In the genomic region with DNA sequence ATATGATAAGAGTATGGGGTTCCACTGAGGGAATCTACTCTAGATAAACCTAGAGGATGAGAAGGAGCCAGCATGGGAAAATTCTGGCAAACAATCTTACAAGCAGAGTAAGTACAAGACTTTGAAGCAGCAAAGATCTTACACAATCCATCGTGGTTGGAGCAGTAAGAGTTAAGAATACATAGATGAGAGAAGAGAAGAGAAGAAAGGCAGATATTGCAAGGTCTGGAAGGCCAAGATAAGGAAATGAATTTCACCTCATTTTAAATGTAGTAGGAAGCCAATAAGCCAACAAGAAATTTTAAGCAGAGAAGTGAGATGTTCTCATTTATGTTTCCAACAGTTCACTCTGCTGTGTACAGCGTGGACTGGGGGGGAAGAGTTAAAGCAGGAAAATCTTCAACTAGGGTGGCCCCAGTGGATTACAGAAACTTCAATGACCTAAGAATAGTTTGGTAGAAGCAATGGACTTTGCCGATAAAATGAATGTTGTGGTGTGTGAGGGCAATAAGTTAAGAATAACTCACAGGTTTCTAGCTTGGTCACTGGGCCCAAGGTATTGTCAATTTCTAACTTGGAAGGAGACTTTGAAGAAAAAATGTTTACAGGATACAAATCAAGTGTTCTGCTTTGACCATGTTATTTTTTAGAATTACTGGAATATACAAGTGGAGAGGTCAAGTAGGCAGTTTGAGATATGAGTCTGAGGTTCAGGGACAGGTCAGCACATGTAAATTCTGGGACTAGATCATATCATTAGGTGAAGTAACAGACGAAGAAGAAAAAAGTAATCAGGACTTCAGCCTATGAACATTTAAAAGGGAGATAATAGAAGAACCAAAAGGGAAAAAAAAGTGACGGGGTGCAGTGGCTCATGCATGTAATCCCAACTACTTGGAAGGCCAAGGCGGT, we compare ENCODE assay signal across 1 cellular context.
TF ChIP-seq lines count a peak whose summit lies in the region.

No MANE protein-coding gene starts in this region.

TF ChIP-seq in K562, 482 proteins besides CTCF, POLR2A, EP300 and RAD21 (continued from another document and continues in another):
- TF ChIP-seq CHD7 (IDR thresholded peaks at IDR 0.05; ENCODE audit: low read depth, low read length) (no peak), MTA2 (IDR thresholded peaks at IDR 0.05; ENCODE audit: low read depth) (peak; percentile 92), CREM (IDR thresholded peaks at IDR 0.05; ENCODE audit: low read depth) (no peak), HNRNPLL (IDR thresholded peaks at IDR 0.05; ENCODE audit: low read depth, low read length, poor library complexity, severe bottlenecking) (no peak), ZBTB7A (IDR thresholded peaks at IDR 0.05; ENCODE audit: borderline replicate concordance, control insufficient read depth, low read depth, low read length) (no peak), PURB (CRISPR knock-in tag; IDR thresholded peaks at IDR 0.05; ENCODE audit: low read depth) (no peak), NCOA1 (IDR thresholded peaks at IDR 0.05; ENCODE audit: low read depth) (peak; percentile 72), TAF1 (IDR thresholded peaks at IDR 0.05; ENCODE audit: control insufficient read depth, extremely low read depth, insufficient read depth, low read length, severe bottlenecking) (no peak), ZNF133 (CRISPR knock-in tag; IDR thresholded peaks at IDR 0.05) (no peak), SMARCA4 (IDR thresholded peaks at IDR 0.05) (peak; percentile 95), NELFE (IDR thresholded peaks at IDR 0.05; ENCODE audit: insufficient read depth, insufficient read length) (no peak), ETV6 (IDR thresholded peaks at IDR 0.05; ENCODE audit: borderline replicate concordance in 1 of 2, low read depth in 2 of 2, low read length in 1 of 2) (no peak), ETV6 (CRISPR knock-in tag; IDR thresholded peaks at IDR 0.05; ENCODE audit: borderline replicate concordance) (no peak), ZNF263 (CRISPR knock-in tag; IDR thresholded peaks at IDR 0.05; ENCODE audit: borderline replicate concordance) (no peak), RREB1 (CRISPR knock-in tag; IDR thresholded peaks at IDR 0.05) (no peak), GATAD2A (IDR thresholded peaks at IDR 0.05) (peak; percentile 36; the same call in 1 of the 2 replicates), MTA3 (IDR thresholded peaks at IDR 0.05; ENCODE audit: borderline replicate concordance) (0 out of 2 replicates have a peak, but pooled peaks have one; percentile 58), ZNF232 (CRISPR knock-in tag; IDR thresholded peaks at IDR 0.05) (no peak), MEF2A (IDR thresholded peaks at IDR 0.05; ENCODE audit: control insufficient read depth, low read depth, low read length) (peak; percentile 60), ZNF766 (CRISPR knock-in tag; conservative IDR thresholded peaks at IDR 0.05) (no peak), TAF9B (IDR thresholded peaks at IDR 0.05; ENCODE audit: partially characterized antibody) (no peak), POLR2B (IDR thresholded peaks at IDR 0.05; ENCODE audit: low read depth, partially characterized antibody) (no peak), CBX3 (IDR thresholded peaks at IDR 0.05; ENCODE audit: borderline replicate concordance in 1 of 2, low read length in 2 of 2) (peak in 1 of 2 experiments; percentile 62; a peak in 1 of 3 replicates), EHMT2 (IDR thresholded peaks at IDR 0.05) (peak; percentile 75), CAMTA2 (CRISPR knock-in tag; conservative IDR thresholded peaks at IDR 0.05) (no peak), ZFX (CRISPR knock-in tag; IDR thresholded peaks at IDR 0.05) (peak; percentile 66; the same call in 1 of the 2 replicates), PHF21A (IDR thresholded peaks at IDR 0.05; ENCODE audit: borderline replicate concordance, low read depth) (no peak), ATF1 (CRISPR knock-in tag; IDR thresholded peaks at IDR 0.05) (no peak), ATF1 (tag; IDR thresholded peaks at IDR 0.05) (0 out of 2 replicates have a peak, but pooled peaks have one; percentile 22), KDM2B (CRISPR knock-in tag; IDR thresholded peaks at IDR 0.05) (no peak)
- TF ChIP-seq, protein P1, sequence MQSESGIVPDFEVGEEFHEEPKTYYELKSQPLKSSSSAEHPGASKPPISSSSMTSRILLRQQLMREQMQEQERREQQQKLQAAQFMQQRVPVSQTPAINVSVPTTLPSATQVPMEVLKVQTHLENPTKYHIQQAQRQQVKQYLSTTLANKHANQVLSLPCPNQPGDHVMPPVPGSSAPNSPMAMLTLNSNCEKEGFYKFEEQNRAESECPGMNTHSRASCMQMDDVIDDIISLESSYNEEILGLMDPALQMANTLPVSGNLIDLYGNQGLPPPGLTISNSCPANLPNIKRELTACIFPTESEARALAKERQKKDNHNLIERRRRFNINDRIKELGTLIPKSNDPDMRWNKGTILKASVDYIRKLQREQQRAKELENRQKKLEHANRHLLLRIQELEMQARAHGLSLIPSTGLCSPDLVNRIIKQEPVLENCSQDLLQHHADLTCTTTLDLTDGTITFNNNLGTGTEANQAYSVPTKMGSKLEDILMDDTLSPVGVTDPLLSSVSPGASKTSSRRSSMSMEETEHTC (IDR thresholded peaks at IDR 0.05): 0 out of 2 replicates have a peak, but pooled peaks have one; percentile 29
- TF ChIP-seq, protein P2, sequence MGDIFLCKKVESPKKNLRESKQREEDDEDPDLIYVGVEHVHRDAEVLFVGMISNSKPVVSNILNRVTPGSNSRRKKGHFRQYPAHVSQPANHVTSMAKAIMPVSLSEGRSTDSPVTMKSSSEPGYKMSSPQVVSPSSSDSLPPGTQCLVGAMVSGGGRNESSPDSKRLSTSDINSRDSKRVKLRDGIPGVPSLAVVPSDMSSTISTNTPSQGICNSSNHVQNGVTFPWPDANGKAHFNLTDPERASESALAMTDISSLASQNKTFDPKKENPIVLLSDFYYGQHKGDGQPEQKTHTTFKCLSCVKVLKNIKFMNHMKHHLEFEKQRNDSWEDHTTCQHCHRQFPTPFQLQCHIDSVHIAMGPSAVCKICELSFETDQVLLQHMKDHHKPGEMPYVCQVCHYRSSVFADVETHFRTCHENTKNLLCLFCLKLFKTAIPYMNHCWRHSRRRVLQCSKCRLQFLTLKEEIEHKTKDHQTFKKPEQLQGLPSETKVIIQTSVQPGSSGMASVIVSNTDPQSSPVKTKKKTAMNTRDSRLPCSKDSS (IDR thresholded peaks at IDR 0.05; ENCODE audit: low read depth, partially characterized antibody): no peak
